1 cellular context compared by ENCODE assay signal in genomic region chr20:2285618-2286017, GRCh38.
A peak's percentile ranks its signal among the peaks of the same experiment; 100 is the strongest.
TF ChIP-seq lines count a peak whose summit lies in the region.

No MANE protein-coding gene starts in this region.

TF ChIP-seq in K562, 482 proteins besides CTCF, POLR2A, EP300 and RAD21 (continued from another document):
- no peak for TF ChIP-seq ZMIZ1 (IDR thresholded peaks at IDR 0.05; ENCODE audit: low read depth in 2 of 2, low read length in 2 of 2)
- peak; percentile 84 for TF ChIP-seq ZNF316 (IDR thresholded peaks at IDR 0.05)
- peak; percentile 62; the same call in 1 of the 2 replicates for TF ChIP-seq MAFF (IDR thresholded peaks at IDR 0.05; ENCODE audit: low read length)
- peak; percentile 76; the same call in 1 of the 2 replicates for TF ChIP-seq C11orf30 (IDR thresholded peaks at IDR 0.05; ENCODE audit: low read depth)
